Comparison of ENCODE assay signal across 8 cellular contexts in genomic region chr12:110338754-110339153, GRCh38. TPM values are rescaled to one million over a fixed set of nuclear protein-coding genes. Genes with fewer than 3 reads are reported as not detected.
DNase-seq lines count a peak whose midpoint lies in the region; ATAC-seq, FAIRE-seq and TF ChIP-seq lines count a peak whose summit lies in the region.

No MANE protein-coding gene starts in this region.

- TF ChIP-seq RAD21 in HepG2 (CRISPR knock-in tag; IDR thresholded peaks at IDR 0.05) = no peak

- DNase-seq in HepG2 (ENCODE audit: low spot score) (no peak), right lobe of liver (no peak), OCI-M1 (lab: John Stamatoyannopoulos, UW) (peak; percentile 58), fibroblast of mammary gland (ENCODE audit: low read depth) (no peak), retina (no peak), HEK293T (ENCODE audit: extremely low spot score) (no peak)

- no peak overlapping the region for H3K4me3 ChIP-seq in HepG2 (replicated peaks in 1 of 3; ENCODE audit: insufficient read depth in 1 of 3, low read depth in 2 of 3, low read length in 3 of 3)
- no peak overlapping the region for H3K4me3 ChIP-seq in right lobe of liver
- H3K4me3 ChIP-seq in fibroblast of mammary gland (ENCODE audit: control insufficient read depth, low read depth, low read length) = no peak overlapping the region
- H3K4me3 ChIP-seq in urinary bladder (ENCODE audit: low read depth, low read length) = no peak overlapping the region

- TF ChIP-seq CTCF in HepG2 (CRISPR knock-in tag; IDR thresholded peaks at IDR 0.05) (no peak), right lobe of liver (IDR thresholded peaks at IDR 0.05) (no peak), fibroblast of mammary gland (conservative IDR thresholded peaks at IDR 0.05; ENCODE audit: control insufficient read depth, insufficient read depth, low read depth, low read length) (peak; percentile 12)

- H4K20me1 ChIP-seq in HepG2 (ENCODE audit: insufficient read depth, low read length) = no peaks in the 10 kb centered on the region

- TF ChIP-seq EP300 in HepG2 (IDR thresholded peaks at IDR 0.05; ENCODE audit: low read depth in 2 of 2, low read length in 2 of 2) (no peak), HepG2 (CRISPR knock-in tag; IDR thresholded peaks at IDR 0.05; ENCODE audit: borderline replicate concordance) (no peak)

- H3K4me1 ChIP-seq in HepG2 (ENCODE audit: insufficient read depth, low read length) = peaks cover 39% of the 10 kb centered on the region
- H3K4me1 ChIP-seq in right lobe of liver = peaks cover 0 to 5% (median 0%) of the 10 kb centered on the region in 4 donors
- H3K4me1 ChIP-seq in urinary bladder (ENCODE audit: insufficient read depth) = no peaks in the 10 kb centered on the region

- H3K79me2 ChIP-seq in HepG2 (ENCODE audit: insufficient read depth, low read length) = no peaks in the 10 kb centered on the region

- TF ChIP-seq POLR2A in HepG2 (IDR thresholded peaks at IDR 0.05; ENCODE audit: insufficient read depth in 1 of 2, low read depth in 2 of 2, low read length in 2 of 2) = no peak
- no peak for TF ChIP-seq POLR2A in right lobe of liver (IDR thresholded peaks at IDR 0.05)

- POLR2A ChIA-PET in HepG2 (lab: Yijun Ruan, JAX) = no interaction called here
- POLR2A ChIA-PET in HEK293T (lab: Yijun Ruan, JAX) = no interaction called here

- H3K9me3 ChIP-seq in HepG2 (ENCODE audit: low read length) (no peaks in the 10 kb centered on the region), right lobe of liver (no peaks in the 10 kb centered on the region)

- FAIRE-seq in HepG2 (lab: Jason Lieb, UNC) = no peak

- CTCF ChIA-PET in HepG2 (lab: Yijun Ruan, JAX; ENCODE audit: low intra/inter-chr PET ratio, low total read pairs) (no interaction called here), HEK293T (lab: Yijun Ruan, JAX) (no interaction called here)

- H3K36me3 ChIP-seq in HepG2 (replicated peaks in 1 of 2; ENCODE audit: control insufficient read depth in 1 of 2, insufficient read depth in 2 of 2, low read length in 2 of 2) (peaks cover 41 to 95% of the 10 kb centered on the region in 2 experiments), right lobe of liver (peaks cover 45 to 100% (median 75%) of the 10 kb centered on the region in 4 donors), urinary bladder (ENCODE audit: insufficient read depth) (peaks cover 13% of the 10 kb centered on the region)

- no peak overlapping the region for H2AFZ ChIP-seq in HepG2 (ENCODE audit: low read length)

- H3K9ac ChIP-seq in HepG2 (ENCODE audit: insufficient read depth, low read depth, low read length) = no peak overlapping the region

- in situ Hi-C loops in HepG2 (cut with HindIII; ENCODE audit: extremely low pct_ligation_motif_present, low pct_unique_long_range_greater_than_20kb) = no loop called here

- BruUV-seq in HepG2 (replicated peaks; lab: Mats Ljungman, UMichigan) = no TSS peak

- H3K4me2 ChIP-seq in HepG2 (ENCODE audit: low read depth, low read length) = no peak overlapping the region

- intact Hi-C loops in HepG2 (cut with micrococcal nuclease; ENCODE audit: unreplicated experiment) = no loop called here
- intact Hi-C loops in right lobe of liver (cut with DNase I) = no loop called here

- H3K27me3 ChIP-seq in HepG2 (ENCODE audit: control insufficient read depth in 1 of 2, insufficient read depth in 2 of 2, low read length in 2 of 2) (no peaks in the 10 kb centered on the region), right lobe of liver (no peaks in the 10 kb centered on the region)

- H3K27ac ChIP-seq in HepG2 (ENCODE audit: extremely low read length, insufficient read depth, low read length) (no peak overlapping the region), right lobe of liver (no peak overlapping the region), urinary bladder (ENCODE audit: low read depth) (peak overlapping the region; percentile 27)

- ATAC-seq in HepG2 (peak; percentile 19; the same call in 2 of the 3 replicates), right lobe of liver (no peak), HG03432 (IDR thresholded peaks at IDR 0.05; ENCODE audit: unreplicated experiment) (no peak)

- WGBS in HepG2 (ENCODE audit: low lambda C conversion rate) = 97% methylated on average over 3 of the region's 3 CpGs
- 82% methylated on average over 3 of the region's 3 CpGs for WGBS in right lobe of liver (ENCODE audit: insufficient coverage, low coverage, low lambda C conversion rate, missing lambda C conversion rate)
- WGBS in urinary bladder = 76% methylated on average over 3 of the region's 3 CpGs

TF ChIP-seq in HepG2, 621 proteins besides CTCF, POLR2A, EP300 and RAD21 (continues in another document):
- TF ChIP-seq TFAP4 (IDR thresholded peaks at IDR 0.05; ENCODE audit: borderline replicate concordance, low read depth) = no peak
- TF ChIP-seq PATZ1 (CRISPR knock-in tag; IDR thresholded peaks at IDR 0.05) = no peak

TF ChIP-seq in HEK293T, 16 proteins besides CTCF, POLR2A, EP300 and RAD21:
- TF ChIP-seq CTBP1 (IDR thresholded peaks at IDR 0.05; ENCODE audit: borderline replicate concordance) (no peak), FOXK2 (IDR thresholded peaks at IDR 0.05) (no peak), HDGF (IDR thresholded peaks at IDR 0.05; ENCODE audit: borderline replicate concordance) (no peak), SUZ12 (IDR thresholded peaks at IDR 0.05) (no peak), PKNOX1 (IDR thresholded peaks at IDR 0.05) (no peak), SP1 (IDR thresholded peaks at IDR 0.05) (no peak), FOXM1 (IDR thresholded peaks at IDR 0.05; ENCODE audit: borderline replicate concordance) (no peak), ARNT (IDR thresholded peaks at IDR 0.05) (no peak), L3MBTL2 (conservative IDR thresholded peaks at IDR 0.05) (no peak), NFRKB (IDR thresholded peaks at IDR 0.05) (no peak), FOXA1 (IDR thresholded peaks at IDR 0.05) (no peak), BHLHE40 (IDR thresholded peaks at IDR 0.05; ENCODE audit: borderline replicate concordance) (no peak), TARDBP (IDR thresholded peaks at IDR 0.05) (no peak)

RNA-seq across cellular contexts. Expression of gene ATP2A2, which starts 57.7 kb away (rescaled TPM):
- total RNA-seq in HepG2 (2016; rRNA removed; fragmentation: Illumina TruSeq; extraction: Trizol) = 79.2 and 85.5 TPM in 2 replicates
- total RNA-seq in HepG2 (2016; cell fraction: cytosol; rRNA removed; fragmentation: Illumina TruSeq; extraction: Trizol; ENCODE audit: low read depth) = 16.6 and 18.3 TPM in 2 replicates
- total RNA-seq in HepG2 (2016; cell fraction: insoluble cytoplasmic fraction; rRNA removed; fragmentation: Illumina TruSeq; extraction: Trizol) = 64.3 and 88.8 TPM in 2 replicates
- total RNA-seq in HepG2 (2016; cell fraction: membrane; rRNA removed; fragmentation: Illumina TruSeq; extraction: Trizol) = 50.1 and 58.3 TPM in 2 replicates
- 162 and 186 TPM in 2 replicates for total RNA-seq in HepG2 (2016; cell fraction: nucleus; rRNA removed; fragmentation: Illumina TruSeq; extraction: Trizol)
- polyA plus RNA-seq in HepG2 (2011; rRNA removed) = 35.4 and 40.8 TPM in 2 replicates
- 19.8 and 24.8 TPM in 2 replicates for polyA plus RNA-seq in HepG2 (2011; cell fraction: cytosol; rRNA removed)
- 106 and 112 TPM in 2 replicates for polyA plus RNA-seq in HepG2 (2011; cell fraction: nucleus; rRNA removed)
- polyA plus RNA-seq in HepG2 (2012) = 95.4 and 109 TPM in 2 replicates
- polyA plus RNA-seq in HepG2 (2016; cell fraction: cytosol; fragmentation: Illumina TruSeq; extraction: Trizol; ENCODE audit: low read depth) = 7.7 and 8.0 TPM in 2 replicates
- 52.2 and 68.9 TPM in 2 replicates for polyA plus RNA-seq in HepG2 (2016; cell fraction: insoluble cytoplasmic fraction; fragmentation: Illumina TruSeq; extraction: Trizol; ENCODE audit: low read depth)
- 23.7 and 31.5 TPM in 2 replicates for polyA plus RNA-seq in HepG2 (2016; cell fraction: membrane; fragmentation: Illumina TruSeq; extraction: Trizol; ENCODE audit: low read depth)
- 193 and 199 TPM in 2 replicates for polyA plus RNA-seq in HepG2 (2016; cell fraction: nucleus; fragmentation: Illumina TruSeq; extraction: Trizol; ENCODE audit: insufficient read depth, low read depth)
- 88.2 and 101 TPM in 2 replicates for polyA minus RNA-seq in HepG2 (2011; rRNA and poly(A)+ RNA removed; ENCODE audit: low replicate concordance)
- polyA minus RNA-seq in HepG2 (2011; cell fraction: cytosol; rRNA and poly(A)+ RNA removed) = 63.9 and 75.1 TPM in 2 replicates
- polyA minus RNA-seq in HepG2 (2011; cell fraction: nucleus; rRNA and poly(A)+ RNA removed) = 126 and 131 TPM in 2 replicates
- 100 to 1,000 TPM in 4 of 6 experiments, 10 to 100 TPM in 2; 95.6 to 155 (median 113) TPM for total RNA-seq in right lobe of liver
- total RNA-seq in urinary bladder = 138 TPM
- 173 TPM for polyA plus RNA-seq in urinary bladder
